8 cellular contexts compared by ENCODE assay signal in genomic region chr6:26215200-26216014, GRCh38.
DNase-seq lines count a peak whose midpoint lies in the region; ATAC-seq and TF ChIP-seq lines count a peak whose summit lies in the region.

No MANE protein-coding gene starts in this region.

- BruUV-seq in Caco-2 (replicated peaks; lab: Mats Ljungman, UMichigan), result no TSS peak

- TF ChIP-seq CTCF in Caco-2 (IDR thresholded peaks at IDR 0.05; ENCODE audit: insufficient read depth in 1 of 2, low read depth in 1 of 2, low read length in 1 of 2, severe bottlenecking in 1 of 2, unreplicated experiment in 1 of 2), result no peak
- TF ChIP-seq CTCF in WTC11 (IDR thresholded peaks at IDR 0.05), result no peak

- POLR2A ChIA-PET in Caco-2 (lab: Charles Lee) (interaction anchor here (0.6 to 3.6 kb wide), 17 partner anchors 8 to 1622 kb away, joined by 3 to 182 read pairs (median 27); a partner anchor contains a TSS), WTC11 (lab: Charles Lee) (interaction anchor here (0.6 to 7.0 kb wide), 37 partner anchors 10 to 1678 kb away, joined by 3 to 383 read pairs (median 24); a partner anchor contains a TSS)

- H3K27ac ChIP-seq in iPS-18a (ENCODE audit: low read length) (peak overlapping the region; percentile 90), stomach smooth muscle (ENCODE audit: low read length) (peak overlapping the region; percentile 94)

- H3K4me1 ChIP-seq in Caco-2 (no peaks in the 10 kb centered on the region), iPS-18a (ENCODE audit: control insufficient read depth, low read depth, low read length) (peaks cover 15% of the 10 kb centered on the region), stomach smooth muscle (ENCODE audit: control insufficient read depth, insufficient read depth, low read length) (peaks cover 12% of the 10 kb centered on the region)

- DNase-seq in Caco-2 (peak in 1 of 2 experiments; percentile 25), HK-2 (ENCODE audit: unreplicated experiment) (peak; percentile 38), WTC11 (ENCODE audit: low spot score) (no peak), 8988T (no peak)

- peak overlapping the region; percentile 66 for H3K4me3 ChIP-seq in Caco-2 (ENCODE audit: low read depth, low read length)
- peak overlapping the region; percentile 96 for H3K4me3 ChIP-seq in iPS-18a (ENCODE audit: low read length)
- H3K4me3 ChIP-seq in stomach smooth muscle (ENCODE audit: low read length in 2 of 2), result peak overlapping the region; percentile 69 to 72

- H3K36me3 ChIP-seq in Caco-2 (ENCODE audit: control insufficient read depth, insufficient read depth, low read length) (no peaks in the 10 kb centered on the region), iPS-18a (ENCODE audit: control insufficient read depth, low read depth, low read length) (no peaks in the 10 kb centered on the region), stomach smooth muscle (ENCODE audit: control insufficient read depth in 2 of 2, insufficient read depth in 2 of 2, low read length in 2 of 2) (no peaks in the 10 kb centered on the region)

- H3K9ac ChIP-seq in iPS-18a (ENCODE audit: low read length) (peak overlapping the region; percentile 98), stomach smooth muscle (ENCODE audit: low read length in 2 of 2) (peak overlapping the region; percentile 79 to 81)

- H3K4me3 Mint-ChIP-seq in Caco-2 (ENCODE audit: unreplicated experiment) (no peak overlapping the region), WTC11 (no peak overlapping the region)

- H3K9me3 Mint-ChIP-seq in Caco-2 (ENCODE audit: unreplicated experiment), result no peaks in the 10 kb centered on the region
- H3K9me3 Mint-ChIP-seq in WTC11, result no peaks in the 10 kb centered on the region

- ATAC-seq in WTC11 (peak; percentile 1; the same call in 1 of the 2 replicates), HG03196 (IDR thresholded peaks at IDR 0.05; ENCODE audit: unreplicated experiment) (no peak), GM19455 (IDR thresholded peaks at IDR 0.05; ENCODE audit: unreplicated experiment) (no peak)

- H3K9me3 ChIP-seq in Caco-2 (no peaks in the 10 kb centered on the region), iPS-18a (ENCODE audit: control insufficient read depth, low read depth, low read length) (no peaks in the 10 kb centered on the region), stomach smooth muscle (ENCODE audit: control insufficient read depth in 2 of 2, low read length in 2 of 2) (no peaks in the 10 kb centered on the region)

- H3K36me3 Mint-ChIP-seq in Caco-2 (ENCODE audit: insufficient read depth, unreplicated experiment) (no peaks in the 10 kb centered on the region), WTC11 (no peaks in the 10 kb centered on the region)

- H3K27me3 ChIP-seq in Caco-2 (replicated peaks; ENCODE audit: control insufficient read depth, insufficient read depth, low read length) (no peaks in the 10 kb centered on the region), iPS-18a (ENCODE audit: control insufficient read depth, insufficient read depth, low read length) (no peaks in the 10 kb centered on the region), stomach smooth muscle (ENCODE audit: control insufficient read depth in 1 of 2, insufficient read depth in 2 of 2, low read length in 2 of 2) (peaks cover 0 to 4% of the 10 kb centered on the region in 2 donors)

- intact Hi-C loops in Caco-2 (cut with micrococcal nuclease; ENCODE audit: unreplicated experiment), result loop anchor here (1.0 kb wide), 4 partner anchors 11 to 70 kb away; a partner anchor contains a TSS

- H3K27me3 Mint-ChIP-seq in Caco-2 (ENCODE audit: insufficient read depth, unreplicated experiment) (no peaks in the 10 kb centered on the region), WTC11 (ENCODE audit: low read depth) (no peaks in the 10 kb centered on the region)

- CTCF ChIA-PET in Caco-2 (lab: Charles Lee), result interaction anchor here (0.6 to 1.7 kb wide), 2 partner anchors 28 to 35 kb away, joined by 3 to 11 read pairs; a partner anchor contains a TSS
- CTCF ChIA-PET in WTC11 (lab: Charles Lee), result interaction anchor here (0.6 to 1.4 kb wide), 4 partner anchors 10 to 357 kb away, joined by 3 to 4 read pairs (median 4); no protein-coding TSS in a partner anchor

- H3K27ac Mint-ChIP-seq in Caco-2 (ENCODE audit: unreplicated experiment) (no peak overlapping the region), WTC11 (no peak overlapping the region)

- no peaks in the 10 kb centered on the region for H3K4me1 Mint-ChIP-seq in Caco-2 (ENCODE audit: low read depth, unreplicated experiment)
- H3K4me1 Mint-ChIP-seq in WTC11, result peaks cover 28% of the 10 kb centered on the region

TF ChIP-seq in WTC11, 78 proteins besides CTCF, POLR2A, EP300 and RAD21 (continues in another document):
- TF ChIP-seq ZNF671 (CRISPR knock-in tag; IDR thresholded peaks at IDR 0.05) (peak; percentile 95), IRF2 (CRISPR knock-in tag; IDR thresholded peaks at IDR 0.05; ENCODE audit: borderline replicate concordance, low read depth) (no peak), RORB (CRISPR knock-in tag; IDR thresholded peaks at IDR 0.05) (no peak), E2F5 (CRISPR knock-in tag; IDR thresholded peaks at IDR 0.05) (no peak), EMX1 (CRISPR knock-in tag; IDR thresholded peaks at IDR 0.05) (peak; percentile 99; the same call in 1 of the 2 replicates), ZNF416 (CRISPR knock-in tag; IDR thresholded peaks at IDR 0.05) (peak; percentile 87), FOXP4 (CRISPR knock-in tag; IDR thresholded peaks at IDR 0.05) (0 out of 2 replicates have a peak, but pooled peaks have one; percentile 19), PRRX2 (CRISPR knock-in tag; IDR thresholded peaks at IDR 0.05) (peak; percentile 91), NFATC4 (CRISPR knock-in tag; IDR thresholded peaks at IDR 0.05) (peak; percentile 98)
- TF ChIP-seq, protein P1, sequence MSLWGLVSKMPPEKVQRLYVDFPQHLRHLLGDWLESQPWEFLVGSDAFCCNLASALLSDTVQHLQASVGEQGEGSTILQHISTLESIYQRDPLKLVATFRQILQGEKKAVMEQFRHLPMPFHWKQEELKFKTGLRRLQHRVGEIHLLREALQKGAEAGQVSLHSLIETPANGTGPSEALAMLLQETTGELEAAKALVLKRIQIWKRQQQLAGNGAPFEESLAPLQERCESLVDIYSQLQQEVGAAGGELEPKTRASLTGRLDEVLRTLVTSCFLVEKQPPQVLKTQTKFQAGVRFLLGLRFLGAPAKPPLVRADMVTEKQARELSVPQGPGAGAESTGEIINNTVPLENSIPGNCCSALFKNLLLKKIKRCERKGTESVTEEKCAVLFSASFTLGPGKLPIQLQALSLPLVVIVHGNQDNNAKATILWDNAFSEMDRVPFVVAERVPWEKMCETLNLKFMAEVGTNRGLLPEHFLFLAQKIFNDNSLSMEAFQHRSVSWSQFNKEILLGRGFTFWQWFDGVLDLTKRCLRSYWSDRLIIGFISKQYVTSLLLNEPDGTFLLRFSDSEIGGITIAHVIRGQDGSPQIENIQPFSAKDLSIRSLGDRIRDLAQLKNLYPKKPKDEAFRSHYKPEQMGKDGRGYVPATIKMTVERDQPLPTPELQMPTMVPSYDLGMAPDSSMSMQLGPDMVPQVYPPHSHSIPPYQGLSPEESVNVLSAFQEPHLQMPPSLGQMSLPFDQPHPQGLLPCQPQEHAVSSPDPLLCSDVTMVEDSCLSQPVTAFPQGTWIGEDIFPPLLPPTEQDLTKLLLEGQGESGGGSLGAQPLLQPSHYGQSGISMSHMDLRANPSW (CRISPR knock-in tag; conservative IDR thresholded peaks at IDR 0.05; ENCODE audit: low read depth), result no peak
- TF ChIP-seq, protein P2, sequence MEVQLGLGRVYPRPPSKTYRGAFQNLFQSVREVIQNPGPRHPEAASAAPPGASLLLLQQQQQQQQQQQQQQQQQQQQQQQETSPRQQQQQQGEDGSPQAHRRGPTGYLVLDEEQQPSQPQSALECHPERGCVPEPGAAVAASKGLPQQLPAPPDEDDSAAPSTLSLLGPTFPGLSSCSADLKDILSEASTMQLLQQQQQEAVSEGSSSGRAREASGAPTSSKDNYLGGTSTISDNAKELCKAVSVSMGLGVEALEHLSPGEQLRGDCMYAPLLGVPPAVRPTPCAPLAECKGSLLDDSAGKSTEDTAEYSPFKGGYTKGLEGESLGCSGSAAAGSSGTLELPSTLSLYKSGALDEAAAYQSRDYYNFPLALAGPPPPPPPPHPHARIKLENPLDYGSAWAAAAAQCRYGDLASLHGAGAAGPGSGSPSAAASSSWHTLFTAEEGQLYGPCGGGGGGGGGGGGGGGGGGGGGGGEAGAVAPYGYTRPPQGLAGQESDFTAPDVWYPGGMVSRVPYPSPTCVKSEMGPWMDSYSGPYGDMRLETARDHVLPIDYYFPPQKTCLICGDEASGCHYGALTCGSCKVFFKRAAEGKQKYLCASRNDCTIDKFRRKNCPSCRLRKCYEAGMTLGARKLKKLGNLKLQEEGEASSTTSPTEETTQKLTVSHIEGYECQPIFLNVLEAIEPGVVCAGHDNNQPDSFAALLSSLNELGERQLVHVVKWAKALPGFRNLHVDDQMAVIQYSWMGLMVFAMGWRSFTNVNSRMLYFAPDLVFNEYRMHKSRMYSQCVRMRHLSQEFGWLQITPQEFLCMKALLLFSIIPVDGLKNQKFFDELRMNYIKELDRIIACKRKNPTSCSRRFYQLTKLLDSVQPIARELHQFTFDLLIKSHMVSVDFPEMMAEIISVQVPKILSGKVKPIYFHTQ (CRISPR knock-in tag; IDR thresholded peaks at IDR 0.05), result peak; percentile 95
